In genomic region chr6:113875470-113875869, GRCh38 we compare ENCODE assay signal across 18 cellular contexts. TPM values are rescaled to one million over a fixed set of nuclear protein-coding genes. Genes with fewer than 3 reads are reported as not detected.
A peak's percentile ranks its signal among the peaks of the same experiment; 100 is the strongest.
DNase-seq lines count a peak whose midpoint lies in the region; ATAC-seq and TF ChIP-seq lines count a peak whose summit lies in the region.
"Had no signal": no experiment of that assay in that cellular context is flagged by ENCODE, and none has a peak within 500 bp of the region (broad histone marks: within the 10 kb centered on the region; RNA-seq: fewer than 3 reads in every experiment).

No MANE protein-coding gene starts in this region.

- DNase-seq in AG08396 (ENCODE audit: low spot score): peak; percentile 23
- DNase-seq in LHCN-M2 (ENCODE audit: low read depth): peak; percentile 57
- peak; percentile 31 to 54 for DNase-seq in cardiac fibroblast (ENCODE audit: low read depth in 2 of 2)
- peak; percentile 34 for DNase-seq in mesenchymal stem cell
- no peak for DNase-seq in adrenal gland
- DNase-seq in stimulated activated CD8-positive, alpha-beta memory T cell treated with anti-CD3 and anti-CD28 coated beads, Interleukin-4, amount 100 ng/mL, for 48 hours: no peak
- DNase-seq in Ammon's horn (ENCODE audit: low spot score): no peak
- DNase-seq: activated CD4-positive, alpha-beta T cell treated with anti-CD3 and anti-CD28 coated beads, Interleukin-2, amount 50 U/mL, for 48 hours; activated T-cell treated with anti-CD3 and anti-CD28 coated beads, Interleukin-2, amount 50 U/mL, for 48 hours; amniotic stem cell; erythroblast; naive B cell; NK-92 treated with Interleukin-12 subunit alpha and Interleukin-12 subunit beta, amount 100 ng/mL, for 24 hours; Right ventricle myocardium superior had no signal

- no peak overlapping the region for H2AFZ ChIP-seq in mesenchymal stem cell (ENCODE audit: low read depth, low read length)

- H3K23ac ChIP-seq in mesenchymal stem cell (ENCODE audit: low read length in 2 of 2): no peak overlapping the region

- no peak overlapping the region for H4K8ac ChIP-seq in mesenchymal stem cell (ENCODE audit: low read length)

- H3K36me3 ChIP-seq in mesenchymal stem cell (ENCODE audit: control insufficient read depth in 1 of 2, insufficient read depth in 2 of 2, low read depth in 1 of 2, low read length in 2 of 2) (no peaks in the 10 kb centered on the region), adrenal gland (replicated peaks in 1 of 2) (no peaks in the 10 kb centered on the region)
- H3K36me3 ChIP-seq: prostate gland, suprapubic skin had no signal

- no peaks in the 10 kb centered on the region for H3K4me1 ChIP-seq in mesenchymal stem cell (ENCODE audit: control insufficient read depth, insufficient read depth, low read depth, low read length)
- no peaks in the 10 kb centered on the region for H3K4me1 ChIP-seq in adrenal gland (replicated peaks in 1 of 2)
- H3K4me1 ChIP-seq: prostate gland had no signal

- peaks cover 7% of the 10 kb centered on the region for H3K79me1 ChIP-seq in mesenchymal stem cell (replicated peaks; ENCODE audit: low read length, poor library complexity, severe bottlenecking)

- H3K4me3 ChIP-seq in cardiac fibroblast (replicated peaks in 1 of 2; ENCODE audit: low read depth in 2 of 2, low read length in 2 of 2) (no peak overlapping the region), mesenchymal stem cell (ENCODE audit: insufficient read depth in 1 of 2, low read depth in 1 of 2, low read length in 2 of 2) (no peak overlapping the region), adrenal gland (no peak overlapping the region)
- H3K4me3 ChIP-seq: prostate gland, suprapubic skin had no signal

- no peak overlapping the region for H2BK120ac ChIP-seq in mesenchymal stem cell (ENCODE audit: low read depth, low read length)

- 46% methylated on average over 2 of the region's 2 CpGs for WGBS in mesenchymal stem cell
- WGBS in adrenal gland, 4 donors: 72 to 86% (median 78%) methylated on average over 2 of the region's 2 CpGs

- no peak for TF ChIP-seq POLR2A in adrenal gland (IDR thresholded peaks at IDR 0.05)

- H3K9ac ChIP-seq in mesenchymal stem cell (ENCODE audit: low read length): peak overlapping the region; percentile 54

- TF ChIP-seq CTCF in cardiac fibroblast (IDR thresholded peaks at IDR 0.05; ENCODE audit: low read depth, low read length) (no peak), adrenal gland (IDR thresholded peaks at IDR 0.05) (no peak)

- no peak overlapping the region for H3K4ac ChIP-seq in mesenchymal stem cell (ENCODE audit: low read depth in 1 of 2, low read length in 2 of 2)

- H3K9me3 ChIP-seq in mesenchymal stem cell (ENCODE audit: control insufficient read depth, low read length) (no peaks in the 10 kb centered on the region), adrenal gland (replicated peaks in 1 of 3) (no peaks in the 10 kb centered on the region)
- H3K9me3 ChIP-seq: prostate gland, suprapubic skin had no signal

- no peak overlapping the region for H2AK5ac ChIP-seq in mesenchymal stem cell (ENCODE audit: low read length, severe bottlenecking)

- intact Hi-C loops in adrenal gland (cut with DNase I): no loop called here

- no peak overlapping the region for H3K14ac ChIP-seq in mesenchymal stem cell (ENCODE audit: low read length in 2 of 2)

- H2BK5ac ChIP-seq in mesenchymal stem cell (ENCODE audit: low read depth, low read length, poor library complexity, severe bottlenecking): peak overlapping the region; percentile 31

- no peak overlapping the region for H2BK12ac ChIP-seq in mesenchymal stem cell (ENCODE audit: low read length in 2 of 2)

- H3K27me3 ChIP-seq in mesenchymal stem cell (ENCODE audit: control insufficient read depth in 1 of 2, insufficient read depth in 1 of 2, low read length in 2 of 2) (no peaks in the 10 kb centered on the region), adrenal gland (peaks cover 4% of the 10 kb centered on the region)
- H3K27me3 ChIP-seq: suprapubic skin had no signal

- no peak overlapping the region for H4K91ac ChIP-seq in mesenchymal stem cell (ENCODE audit: low read length)

- ATAC-seq in HG02973 (IDR thresholded peaks at IDR 0.05; ENCODE audit: unreplicated experiment): no peak
- ATAC-seq: left lobe of liver had no signal

- no peak overlapping the region for H3K18ac ChIP-seq in mesenchymal stem cell (ENCODE audit: low read depth in 1 of 2, low read length in 2 of 2)

- no peak overlapping the region for H2BK15ac ChIP-seq in mesenchymal stem cell (ENCODE audit: low read depth, poor library complexity, severe bottlenecking)

- no peak overlapping the region for H3K4me2 ChIP-seq in mesenchymal stem cell (ENCODE audit: low read length, poor library complexity, severe bottlenecking)

- peak overlapping the region; percentile 87 for H3K27ac ChIP-seq in mesenchymal stem cell (ENCODE audit: low read length, poor library complexity, severe bottlenecking)
- no peak overlapping the region for H3K27ac ChIP-seq in adrenal gland
- H3K27ac ChIP-seq: prostate gland, suprapubic skin had no signal

RNA-seq across cellular contexts. Expression of gene MARCKS, which starts 18.3 kb away (rescaled TPM):
- total RNA-seq in LHCN-M2 (2014; rRNA removed): 95.0 and 98.7 TPM in 2 replicates
- polyA plus RNA-seq in LHCN-M2 (2012): 85.7 TPM
- polyA plus RNA-seq in mesenchymal stem cell (2013, experiment 1 of 2): 133 TPM
- polyA plus RNA-seq in mesenchymal stem cell (2013, experiment 2 of 2): 131 TPM
- total RNA-seq in adrenal gland: 10 to 100 TPM; 27.6 to 65.1 (median 42.5) TPM
- polyA plus RNA-seq in adrenal gland: 10 to 100 TPM in 2 of 3 donors, 1 to 10 TPM in 1; 8.7 to 12.8 (median 12.3) TPM

Comparison
In these comparisons a context has a peak if more than half of its experiments do, and no peak if none do; other contexts are left out.
1. DNase-seq: peak in AG08396 (single experiment), LHCN-M2 (single experiment), cardiac fibroblast (2 of 2) and mesenchymal stem cell (single experiment); none in adrenal gland (0 of 7), stimulated activated CD8-positive, alpha-beta memory T cell treated with anti-CD3 and anti-CD28 coated beads, Interleukin-4, amount 100 ng/mL, for 48 hours (single experiment) and Ammon's horn (single experiment).